Comparison of ENCODE assay signal across 17 cellular contexts in genomic region chr7:159099217-159099655, GRCh38. TPM values are rescaled to one million over a fixed set of nuclear protein-coding genes. Genes with fewer than 3 reads are reported as not detected.
DNase-seq lines count a peak whose midpoint lies in the region; ATAC-seq and TF ChIP-seq lines count a peak whose summit lies in the region.
"Had no signal": no experiment of that assay in that cellular context is flagged by ENCODE, and none has a peak within 500 bp of the region (broad histone marks: within the 10 kb centered on the region; RNA-seq: fewer than 3 reads in every experiment).

No MANE protein-coding gene starts in this region.

- no peak overlapping the region for H3K27ac ChIP-seq in BLaER1
- H3K27ac ChIP-seq in esophagus muscularis mucosa (replicated peaks in 1 of 4): peak overlapping the region; percentile 72 to 82 (median 76)
- no peak overlapping the region for H3K27ac ChIP-seq in mesendoderm (ENCODE audit: low read depth, low read length)
- H3K27ac ChIP-seq in gastrocnemius medialis: peak overlapping the region; percentile 93 to 98 (median 96)
- H3K27ac ChIP-seq: KMS-11, parathyroid adenoma had no signal

- TF ChIP-seq EP300 in esophagus muscularis mucosa (IDR thresholded peaks at IDR 0.05): no peak

- TF ChIP-seq POLR2A in esophagus muscularis mucosa (IDR thresholded peaks at IDR 0.05; ENCODE audit: low read depth) (no peak), gastrocnemius medialis (IDR thresholded peaks at IDR 0.05) (no peak)

- no peak overlapping the region for H3K4ac ChIP-seq in mesendoderm (ENCODE audit: low read depth, low read length)

- H3K23ac ChIP-seq in mesendoderm (ENCODE audit: low read length): no peak overlapping the region

- ATAC-seq in gastrocnemius medialis: no peak
- ATAC-seq: activated naive CD4-positive, alpha-beta T cell treated with anti-CD3 and anti-CD28 coated beads, Interleukin-2, amount 50 U/mL, for 72 hours; esophagus mucosa had no signal

- H3K9ac ChIP-seq in BLaER1 (0 out of 2 replicates have a peak overlapping the region, but pooled peaks have one; percentile 13), mesendoderm (ENCODE audit: low read length) (no peak overlapping the region)
- H3K9ac ChIP-seq: KMS-11, parathyroid adenoma had no signal

- DNase-seq in esophagus muscularis mucosa (ENCODE audit: extremely low spot score) (no peak), mesendoderm (peak; percentile 74), gastrocnemius medialis (no peak), DMS79 treated with DMSO at 0.1 percent for 48 hours (lab: John Stamatoyannopoulos, UW) (no peak), COLO829 (ENCODE audit: low spot score) (no peak), activated gamma-delta T cell (lab: John Stamatoyannopoulos, UW) (no peak), NCI-H1694 treated with DMSO at 0.1 percent for 48 hours (lab: John Stamatoyannopoulos, UW) (no peak)
- DNase-seq: activated CD4-positive, alpha-beta T cell treated with anti-CD3 and anti-CD28 coated beads, Interleukin-2, amount 50 U/mL, for 48 hours; CD4-positive, CD25-positive, alpha-beta regulatory T cell; NCI-H1048 had no signal

- H3K4me3 ChIP-seq in BLaER1 (no peak overlapping the region), esophagus muscularis mucosa (no peak overlapping the region), mesendoderm (ENCODE audit: low read length) (no peak overlapping the region), gastrocnemius medialis (no peak overlapping the region)

- no peak overlapping the region for H4K8ac ChIP-seq in mesendoderm (ENCODE audit: low read depth, low read length)

- H3K4me1 ChIP-seq in BLaER1: peaks cover 86% of the 10 kb centered on the region
- peaks cover 34 to 49% (median 40%) of the 10 kb centered on the region in 4 donors for H3K4me1 ChIP-seq in esophagus muscularis mucosa
- H3K4me1 ChIP-seq in mesendoderm (ENCODE audit: control insufficient read depth, low read depth, low read length): peaks cover 4% of the 10 kb centered on the region
- H3K4me1 ChIP-seq in gastrocnemius medialis: peaks cover 44 to 58% of the 10 kb centered on the region in 2 donors
- H3K4me1 ChIP-seq: parathyroid adenoma had no signal

- H3K79me1 ChIP-seq in mesendoderm (ENCODE audit: low read length): no peaks in the 10 kb centered on the region

- H4K5ac ChIP-seq in mesendoderm (ENCODE audit: low read length): no peak overlapping the region

- H3K4me2 ChIP-seq in BLaER1 (peak overlapping the region; percentile 90), mesendoderm (ENCODE audit: low read length) (no peak overlapping the region)
- H3K4me2 ChIP-seq: KMS-11 had no signal

- intact Hi-C loops in esophagus muscularis mucosa (cut with DNase I): no loop called here
- intact Hi-C loops in gastrocnemius medialis (cut with DNase I; ENCODE audit: low total_unique reads): loop anchor here (5.0 kb wide), 1 partner anchor 82 kb away; no protein-coding TSS in a partner anchor

- H2AK5ac ChIP-seq in mesendoderm (ENCODE audit: low read length): no peak overlapping the region

- H3K36me3 ChIP-seq in BLaER1 (no peaks in the 10 kb centered on the region), esophagus muscularis mucosa (peaks cover 0 to 6% (median 3%) of the 10 kb centered on the region in 4 donors), mesendoderm (ENCODE audit: control insufficient read depth, insufficient read depth, low read length) (no peaks in the 10 kb centered on the region), gastrocnemius medialis (no peaks in the 10 kb centered on the region)

- H3K9me3 ChIP-seq in BLaER1: no peaks in the 10 kb centered on the region
- H3K9me3 ChIP-seq in esophagus muscularis mucosa: no peaks in the 10 kb centered on the region
- no peaks in the 10 kb centered on the region for H3K9me3 ChIP-seq in gastrocnemius medialis

- TF ChIP-seq CTCF in esophagus muscularis mucosa (IDR thresholded peaks at IDR 0.05) (no peak), gastrocnemius medialis (IDR thresholded peaks at IDR 0.05 in 4 of 5, conservative IDR thresholded peaks at IDR 0.05 in 1 of 5) (no peak)

- peak overlapping the region; percentile 59 for H3K56ac ChIP-seq in mesendoderm (ENCODE audit: low read length)

- H2BK15ac ChIP-seq in mesendoderm (replicated peaks; ENCODE audit: low read depth): no peak overlapping the region

- no peak overlapping the region for H3K18ac ChIP-seq in mesendoderm (ENCODE audit: low read length)

- H4K20me1 ChIP-seq in BLaER1: no peaks in the 10 kb centered on the region

- in situ Hi-C loops in gastrocnemius medialis (cut with MboI; ENCODE audit: low sequenced_read_pairs in 4 of 4): no loop called here

- H2BK5ac ChIP-seq in mesendoderm (ENCODE audit: low read length): no peak overlapping the region

- WGBS in esophagus muscularis mucosa: 55% methylated on average over 9 of the region's 9 CpGs
- no CpG with 5 or more reads among the region's 9 CpGs for WGBS in mesendoderm (ENCODE audit: extremely low coverage, insufficient coverage, low lambda C conversion rate)

- H3K79me2 ChIP-seq in mesendoderm (ENCODE audit: control insufficient read depth, insufficient read depth, low read length): no peaks in the 10 kb centered on the region
- H3K79me2 ChIP-seq: parathyroid adenoma had no signal

- peaks cover 9% of the 10 kb centered on the region; the same call in 1 of the 2 replicates for H3K27me3 ChIP-seq in BLaER1
- H3K27me3 ChIP-seq in esophagus muscularis mucosa: peaks cover 0 to 2% (median 0%) of the 10 kb centered on the region in 4 donors
- H3K27me3 ChIP-seq in mesendoderm (ENCODE audit: insufficient read depth, low read length, poor library complexity): no peaks in the 10 kb centered on the region
- no peaks in the 10 kb centered on the region for H3K27me3 ChIP-seq in gastrocnemius medialis

- H2BK120ac ChIP-seq in mesendoderm (ENCODE audit: low read depth, low read length): no peak overlapping the region

RNA-seq across cellular contexts. Expression of gene VIPR2, which starts 45.4 kb away (rescaled TPM):
- total RNA-seq in esophagus muscularis mucosa: 10 to 100 TPM in 2 of 4 donors, 1 to 10 TPM in 2; 9.3 to 16.6 (median 12.1) TPM
- polyA plus RNA-seq in mesendoderm (2013, experiment 1 of 2): 0.35 TPM
- 0.29 TPM for polyA plus RNA-seq in mesendoderm (2013, experiment 2 of 2)
- total RNA-seq in gastrocnemius medialis: 1 to 10 TPM in 2 of 4 donors, under 1 TPM in 2; 0.39 to 2.2 (median 0.80) TPM
- total RNA-seq: A673; CD4-positive, CD25-positive, alpha-beta regulatory T cell; dermis microvascular lymphatic vessel endothelial cell had no signal
- polyA plus RNA-seq: CD4-positive, CD25-positive, alpha-beta regulatory T cell had no signal

Comparison
In these comparisons a context has a peak if more than half of its experiments do, and no peak if none do; other contexts are left out.
1. H3K27ac ChIP-seq: peak in esophagus muscularis mucosa (4 of 4) and gastrocnemius medialis (4 of 4); none in BLaER1 (single experiment) and mesendoderm (single experiment).